ENCODE assay signal across 8 cellular contexts in genomic region chr17:49707608-49708514, GRCh38. TPM values are rescaled to one million over a fixed set of nuclear protein-coding genes. Genes with fewer than 3 reads are reported as not detected.
A peak's percentile ranks its signal among the peaks of the same experiment; 100 is the strongest.
DNase-seq lines count a peak whose midpoint lies in the region; FAIRE-seq and TF ChIP-seq lines count a peak whose summit lies in the region.

TSS of gene SLC35B1 (minus strand) at chr17:49707964. CDS start at chr17:49707833, 131 bp downstream.

- H3K56ac ChIP-seq in H1 (replicated peaks; ENCODE audit: insufficient read length, low read depth, low read length) (peak within 1 kb of the TSS; percentile 89), mesendoderm (ENCODE audit: low read length) (peak within 1 kb of the TSS; percentile 92)

- H2BK5ac ChIP-seq in H1 (ENCODE audit: low read depth, low read length) (peak within 1 kb of the TSS; percentile 98), mesendoderm (ENCODE audit: low read length) (no peak within 1 kb of the TSS)

- no peak within 1 kb of the TSS for H3K23ac ChIP-seq in H1 (ENCODE audit: insufficient read length)
- H3K23ac ChIP-seq in mesendoderm (ENCODE audit: low read length), result no peak within 1 kb of the TSS

- no peak within 1 kb of the TSS for H3K4ac ChIP-seq in H1 (replicated peaks; ENCODE audit: insufficient read length, low read depth, low read length)
- H3K4ac ChIP-seq in mesendoderm (ENCODE audit: low read depth, low read length), result no peak within 1 kb of the TSS

- CTCF ChIA-PET in H1 (lab: Charles Lee; ENCODE audit: partially characterized antibody), result interaction anchor here (0.7 to 18.5 kb wide), 38 partner anchors 11 to 290 kb away, joined by 3 to 310 read pairs (median 4); partner anchors contain the start of gene NXPH3

- H4K5ac ChIP-seq in H1 (ENCODE audit: insufficient read length, low read depth, low read length), result peak within 1 kb of the TSS; percentile 93
- H4K5ac ChIP-seq in mesendoderm (ENCODE audit: low read length), result no peak within 1 kb of the TSS

- H3K27me3 ChIP-seq in H1 (replicated peaks in 1 of 4; ENCODE audit: control insufficient read depth in 3 of 4, extremely low read depth in 1 of 4, insufficient read depth in 3 of 4, low read length in 3 of 4), result no peaks in the 10 kb centered on the region
- H3K27me3 ChIP-seq in mesendoderm (ENCODE audit: insufficient read depth, low read length, poor library complexity), result no peaks in the 10 kb centered on the region

- H3K14ac ChIP-seq in H1 (ENCODE audit: insufficient read length), result no peak within 1 kb of the TSS

- H2AK5ac ChIP-seq in H1 (ENCODE audit: low read depth, low read length), result no peak within 1 kb of the TSS
- no peak within 1 kb of the TSS for H2AK5ac ChIP-seq in mesendoderm (ENCODE audit: low read length)

- H2BK15ac ChIP-seq in H1 (ENCODE audit: low read length), result no peak within 1 kb of the TSS
- no peak within 1 kb of the TSS for H2BK15ac ChIP-seq in mesendoderm (replicated peaks; ENCODE audit: low read depth)

- no peak within 1 kb of the TSS for H2BK120ac ChIP-seq in H1 (replicated peaks; ENCODE audit: low read depth, low read length)
- no peak within 1 kb of the TSS for H2BK120ac ChIP-seq in mesendoderm (ENCODE audit: low read depth, low read length)

- peaks cover 6% of the 10 kb centered on the region; the same call in 1 of the 2 replicates for H3K23me2 ChIP-seq in H1 (ENCODE audit: low read depth, low read length)

- H4K8ac ChIP-seq in H1 (ENCODE audit: extremely low read depth, insufficient read depth, low read length) (peak within 1 kb of the TSS; percentile 100), mesendoderm (ENCODE audit: low read depth, low read length) (peak within 1 kb of the TSS; percentile 96)

- H3K4me3 ChIP-seq in H1 (ENCODE audit: extremely low read depth in 1 of 4, insufficient read depth in 2 of 4, low read depth in 3 of 4, low read length in 4 of 4) (peak within 1 kb of the TSS; percentile 76 to 97 (median 90)), mesendoderm (ENCODE audit: low read length) (peak within 1 kb of the TSS; percentile 97)

- peak within 1 kb of the TSS; percentile 57 to 92 for H3K4me2 ChIP-seq in H1 (ENCODE audit: insufficient read depth in 1 of 2, low read depth in 2 of 2, low read length in 2 of 2)
- H3K4me2 ChIP-seq in mesendoderm (ENCODE audit: low read length), result peak within 1 kb of the TSS; percentile 98

- H2BK20ac ChIP-seq in H1 (ENCODE audit: low read length), result no peak within 1 kb of the TSS

- WGBS in H1 (ENCODE audit: extremely low coverage in 1 of 2, insufficient coverage in 1 of 2, insufficient read length in 1 of 2, insufficient replicate concordance in 2 of 2, low coverage in 1 of 2, low lambda C conversion rate in 2 of 2, missing lambda C conversion rate in 1 of 2), 2 experiments, result 2% methylated on average over 53 of the region's 53 CpGs; no CpG with 5 or more reads in 1 of the 2 experiments
- no CpG with 5 or more reads among the region's 53 CpGs for WGBS in mesendoderm (ENCODE audit: extremely low coverage, insufficient coverage, low lambda C conversion rate)

- H3K79me1 ChIP-seq in H1 (ENCODE audit: low read depth, low read length) (no peaks in the 10 kb centered on the region; the same call in 1 of the 2 replicates), mesendoderm (ENCODE audit: low read length) (peaks cover 12% of the 10 kb centered on the region)

- H3K18ac ChIP-seq in H1 (ENCODE audit: extremely low read depth, low read length) (peak within 1 kb of the TSS; percentile 84; the same call in 1 of the 2 replicates), mesendoderm (ENCODE audit: low read length) (peak within 1 kb of the TSS; percentile 76)

- peak; percentile 79 to 88 for TF ChIP-seq POLR2A in H1 (IDR thresholded peaks at IDR 0.05; ENCODE audit: control extremely low read depth in 1 of 2, low read depth in 2 of 2, low read length in 2 of 2)

- H3K4me1 ChIP-seq in H1 (replicated peaks in 1 of 4; ENCODE audit: control insufficient read depth in 3 of 4, insufficient read depth in 4 of 4, low read length in 3 of 4) (peaks cover 2 to 3% (median 3%) of the 10 kb centered on the region in 4 experiments; a peak in 6 of 7 replicates), mesendoderm (ENCODE audit: control insufficient read depth, low read depth, low read length) (peaks cover 2% of the 10 kb centered on the region)

- peak; percentile 52 to 68 for TF ChIP-seq RAD21 in H1 (IDR thresholded peaks at IDR 0.05 in 1 of 2, conservative IDR thresholded peaks at IDR 0.05 in 1 of 2; ENCODE audit: low read depth in 2 of 2, low read length in 2 of 2)

- DNase-seq in COR-L47 (lab: John Stamatoyannopoulos, UW) (peak; percentile 98), GM20000 (ENCODE audit: low spot score) (peak; percentile 96), HT1080 (ENCODE audit: low read depth) (peak; percentile 99), NOMO-1 treated with DMSO at 0.1 percent for 48 hours (lab: John Stamatoyannopoulos, UW; ENCODE audit: unreplicated experiment) (peak; percentile 99), H1 (ENCODE audit: low read depth in 1 of 2, low spot score in 2 of 2) (peak; percentile 94 to 97), mesendoderm (peak; percentile 99)
- peak; percentile 77 to 94 (median 93) for DNase-seq in activated CD8-positive, alpha-beta memory T cell treated with anti-CD3 and anti-CD28 coated beads for 48 hours (ENCODE audit: low read depth in 2 of 3, low spot score in 2 of 3)
- peak; percentile 91 for DNase-seq in stimulated activated CD8-positive, alpha-beta memory T cell treated with anti-CD3 and anti-CD28 coated beads, Interleukin-15, amount 100 ng/mL, for 24 hours (ENCODE audit: low read depth)

- POLR2A ChIA-PET in H1 (lab: Charles Lee; ENCODE audit: partially characterized antibody), result interaction anchor here (0.8 to 3.4 kb wide), 21 partner anchors 11 to 152 kb away, joined by 3 to 29 read pairs (median 4); partner anchors contain the start of genes FAM117A and KAT7

- H2BK12ac ChIP-seq in H1 (ENCODE audit: low read depth, low read length), result peak within 1 kb of the TSS; percentile 84; the same call in 1 of the 2 replicates

- peak within 1 kb of the TSS; percentile 93 to 98 (median 96) for H3K9ac ChIP-seq in H1 (replicated peaks in 1 of 4; ENCODE audit: extremely low read depth in 1 of 4, low read depth in 3 of 4, low read length in 3 of 4)
- H3K9ac ChIP-seq in mesendoderm (ENCODE audit: low read length), result peak within 1 kb of the TSS; percentile 92

- TF ChIP-seq CTCF in GM20000 (IDR thresholded peaks at IDR 0.05; ENCODE audit: extremely low read depth, missing control alignments) (peak; percentile 96), H1 (IDR thresholded peaks at IDR 0.05; ENCODE audit: control extremely low read depth in 1 of 3, insufficient read depth in 1 of 3, low read depth in 1 of 3, low read length in 3 of 3) (peak; percentile 90 to 95 (median 91))

- H3K36me3 ChIP-seq in H1 (ENCODE audit: control insufficient read depth in 2 of 4, insufficient read depth in 4 of 4, low read length in 3 of 4), result peaks cover 10 to 30% (median 28%) of the 10 kb centered on the region in 4 experiments
- H3K36me3 ChIP-seq in mesendoderm (ENCODE audit: control insufficient read depth, insufficient read depth, low read length), result peaks cover 10% of the 10 kb centered on the region

- peaks cover 2 to 20% of the 10 kb centered on the region in 2 experiments; a peak in 3 of 4 replicates for H3K79me2 ChIP-seq in H1 (ENCODE audit: control insufficient read depth in 1 of 2, insufficient read depth in 2 of 2, low read length in 2 of 2)
- H3K79me2 ChIP-seq in mesendoderm (ENCODE audit: control insufficient read depth, insufficient read depth, low read length), result peaks cover 9% of the 10 kb centered on the region

- FAIRE-seq in H1 (lab: Jason Lieb, UNC), result peak; percentile 88

- H3K27ac ChIP-seq in H1 (ENCODE audit: low read depth, low read length), result peak within 1 kb of the TSS; percentile 100
- H3K27ac ChIP-seq in mesendoderm (ENCODE audit: low read depth, low read length), result peak within 1 kb of the TSS; percentile 65

- no peaks in the 10 kb centered on the region for H3K9me3 ChIP-seq in H1 (ENCODE audit: insufficient read depth in 2 of 2, low read depth in 1 of 2, low read length in 1 of 2)

- H4K20me1 ChIP-seq in H1 (replicated peaks in 1 of 2; ENCODE audit: control insufficient read depth in 1 of 2, insufficient read depth in 2 of 2, low read length in 2 of 2), result no peaks in the 10 kb centered on the region

- TF ChIP-seq EP300 in H1 (IDR thresholded peaks at IDR 0.05; ENCODE audit: borderline replicate concordance in 1 of 2, low read depth in 2 of 2, low read length in 2 of 2), result 0 out of 3 replicates have a peak, but pooled peaks of 1 of the 2 experiments have one; percentile 26

- H4K91ac ChIP-seq in H1 (replicated peaks; ENCODE audit: insufficient read length, low read length), result peak within 1 kb of the TSS; percentile 89

- peak within 1 kb of the TSS; percentile 82; the same call in 1 of the 2 replicates for H2AFZ ChIP-seq in H1 (ENCODE audit: low read length)

TF ChIP-seq in H1, 55 proteins besides CTCF, POLR2A, EP300 and RAD21 (continues in another document):
- TF ChIP-seq HDAC2 (IDR thresholded peaks at IDR 0.05; ENCODE audit: borderline replicate concordance in 1 of 2, low read depth in 2 of 2, low read length in 2 of 2) (peak in 1 of 2 experiments; percentile 83; a peak in 1 of 4 replicates), NRF1 (IDR thresholded peaks at IDR 0.05; ENCODE audit: low read depth, low read length) (no peak), BCL11A (IDR thresholded peaks at IDR 0.05; ENCODE audit: low read depth in 2 of 2, low read length in 2 of 2) (no peak), E2F6 (IDR thresholded peaks at IDR 0.05) (no peak; the same call in 1 of the 2 replicates), KDM4A (IDR thresholded peaks at IDR 0.05; ENCODE audit: low read depth, low read length, severe bottlenecking) (peak; percentile 72)

RNA-seq across cellular contexts. Expression of gene SLC35B1, which starts in this region (rescaled TPM):
- total RNA-seq in HT1080 (2014; rRNA removed; shearing (Covaris generic)), result 65.6 and 77.1 TPM in 2 replicates
- polyA plus RNA-seq in HT1080 (2015; cell fraction: cytosol; rRNA removed), result 40.4 and 41.9 TPM in 2 replicates
- 36.4 and 38.1 TPM in 2 replicates for polyA plus RNA-seq in HT1080 (2015; cell fraction: nucleus; rRNA removed)
- total RNA-seq in H1 (2021; fragmentation: NEBNext Ultra II Directional; extraction: Animal tissue kit (Norgen Biotek cat#: 25700)), result 56.5 and 60.0 TPM in 2 replicates
- polyA plus RNA-seq in H1 (2011; rRNA removed), result 62.0 and 87.7 TPM in 2 replicates
- polyA plus RNA-seq in H1 (2011; cell fraction: cytosol; rRNA removed), result 59.4 TPM
- polyA plus RNA-seq in H1 (2011; cell fraction: nucleus; rRNA removed), result 59.5 TPM
- 53.4 to 64.1 TPM (median 56.9 TPM) in 4 replicates for polyA plus RNA-seq in H1 (2012, experiment 1 of 2)
- polyA plus RNA-seq in H1 (2012, experiment 2 of 2), result 40.1 TPM
- 62.0 TPM for polyA plus RNA-seq in H1 (2013, experiment 1 of 2)
- 74.6 TPM for polyA plus RNA-seq in H1 (2013, experiment 2 of 2)
- polyA minus RNA-seq in H1 (2011; rRNA and poly(A)+ RNA removed), result 64.7 and 71.9 TPM in 2 replicates
- 26.6 TPM for polyA minus RNA-seq in H1 (2011; cell fraction: cytosol; rRNA and poly(A)+ RNA removed)
- 54.0 TPM for polyA minus RNA-seq in H1 (2011; cell fraction: nucleus; rRNA and poly(A)+ RNA removed)
- polyA plus RNA-seq in mesendoderm (2013, experiment 1 of 2), result 59.4 TPM
- polyA plus RNA-seq in mesendoderm (2013, experiment 2 of 2), result 58.0 TPM

Comparison
In these comparisons a context has a peak if more than half of its experiments do, and no peak if none do; other contexts are left out.
1. Peak in every context shown above with its lines: DNase-seq, H3K4me3 ChIP-seq and H3K27ac ChIP-seq.